Comparison of ENCODE assay signal across 1 cellular context in genomic region chr11:65919151-65920034, GRCh38.
TF ChIP-seq lines count a peak whose summit lies in the region.

DRAP1 (plus strand) TSS chr11:65919426; CDS start chr11:65919502, 76 bp downstream.

TF ChIP-seq in K562, 482 proteins besides CTCF, POLR2A, EP300 and RAD21 (continued from another document and continues in another):
- TF ChIP-seq ZBTB49 (CRISPR knock-in tag; IDR thresholded peaks at IDR 0.05; ENCODE audit: borderline replicate concordance) (no peak), ETV5 (CRISPR knock-in tag; IDR thresholded peaks at IDR 0.05; ENCODE audit: low read depth) (no peak; the same call in 1 of the 2 replicates), ZFP1 (CRISPR knock-in tag; IDR thresholded peaks at IDR 0.05) (no peak), ELF1 (tag; IDR thresholded peaks at IDR 0.05) (0 out of 2 replicates have a peak, but pooled peaks have one; percentile 52), RFX5 (IDR thresholded peaks at IDR 0.05; ENCODE audit: low read depth, low read length) (no peak), PTTG1 (tag; IDR thresholded peaks at IDR 0.05; ENCODE audit: low read depth) (no peak), KLF10 (CRISPR knock-in tag; IDR thresholded peaks at IDR 0.05) (no peak), ZNF780A (CRISPR knock-in tag; IDR thresholded peaks at IDR 0.05) (no peak), SAP30 (IDR thresholded peaks at IDR 0.05; ENCODE audit: borderline replicate concordance, insufficient read depth, low read depth, low read length, poor library complexity, severe bottlenecking) (peak; percentile 59), ZNF408 (CRISPR knock-in tag; IDR thresholded peaks at IDR 0.05; ENCODE audit: low read depth) (no peak), ZBTB7A (IDR thresholded peaks at IDR 0.05; ENCODE audit: borderline replicate concordance, control insufficient read depth, low read depth, low read length) (peak; percentile 72; the same call in 1 of the 2 replicates), ZSCAN32 (CRISPR knock-in tag; IDR thresholded peaks at IDR 0.05) (no peak), ZNF274 (IDR thresholded peaks at IDR 0.05; ENCODE audit: borderline replicate concordance, low read depth, low read length) (no peak), HOMEZ (CRISPR knock-in tag; IDR thresholded peaks at IDR 0.05) (no peak), ZFX (CRISPR knock-in tag; IDR thresholded peaks at IDR 0.05) (peak; percentile 6; the same call in 1 of the 2 replicates), ZFP36 (IDR thresholded peaks at IDR 0.05; ENCODE audit: low read depth, low read length, partially characterized antibody) (peak; percentile 75), MBD2 (IDR thresholded peaks at IDR 0.05; ENCODE audit: borderline replicate concordance, low read depth) (peak; percentile 42), TCF7 (IDR thresholded peaks at IDR 0.05; ENCODE audit: borderline replicate concordance) (peak; percentile 78), ATF3 (IDR thresholded peaks at IDR 0.05) (no peak), ATF3 (CRISPR knock-in tag; conservative IDR thresholded peaks at IDR 0.05) (0 out of 2 replicates have a peak, but pooled peaks have one; percentile 35), ZKSCAN1 (IDR thresholded peaks at IDR 0.05; ENCODE audit: low read depth, low read length) (no peak; the same call in 1 of the 2 replicates), ZNF699 (CRISPR knock-in tag; IDR thresholded peaks at IDR 0.05; ENCODE audit: insufficient replicate concordance) (no peak), ZNF311 (CRISPR knock-in tag; IDR thresholded peaks at IDR 0.05) (no peak), POLR3A (IDR thresholded peaks at IDR 0.05; ENCODE audit: borderline replicate concordance, extremely low read depth, insufficient read depth, insufficient read length) (no peak), PATZ1 (CRISPR knock-in tag; IDR thresholded peaks at IDR 0.05; ENCODE audit: borderline replicate concordance) (no peak), RBM34 (IDR thresholded peaks at IDR 0.05; ENCODE audit: borderline replicate concordance, insufficient read depth, low read length) (no peak), ZFPM2 (CRISPR knock-in tag; IDR thresholded peaks at IDR 0.05) (no peak), TEAD2 (tag; IDR thresholded peaks at IDR 0.05) (no peak), HDAC1 (IDR thresholded peaks at IDR 0.05) (peak; percentile 23 to 50; a peak in 2 of 4 replicates), PKNOX1 (IDR thresholded peaks at IDR 0.05) (0 out of 2 replicates have a peak, but pooled peaks have one; percentile 26), HMG20A (CRISPR knock-in tag; conservative IDR thresholded peaks at IDR 0.05) (no peak), NFYB (IDR thresholded peaks at IDR 0.05; ENCODE audit: extremely low read depth, insufficient read length) (no peak), SMAD3 (CRISPR knock-in tag; conservative IDR thresholded peaks at IDR 0.05) (no peak), ETV1 (tag; conservative IDR thresholded peaks at IDR 0.05; ENCODE audit: low read depth) (no peak), ZFP91 (CRISPR knock-in tag; IDR thresholded peaks at IDR 0.05) (no peak), ZNF184 (CRISPR knock-in tag; IDR thresholded peaks at IDR 0.05) (no peak), IRF9 (tag; IDR thresholded peaks at IDR 0.05) (no peak), HMGXB4 (CRISPR knock-in tag; IDR thresholded peaks at IDR 0.05) (0 out of 2 replicates have a peak, but pooled peaks have one; percentile 26), MTA2 (IDR thresholded peaks at IDR 0.05; ENCODE audit: low read depth) (no peak), NFE2 (IDR thresholded peaks at IDR 0.05; ENCODE audit: low read depth) (peak; percentile 40; the same call in 1 of the 2 replicates), ZNF217 (CRISPR knock-in tag; IDR thresholded peaks at IDR 0.05) (no peak), TFAM (CRISPR knock-in tag; conservative IDR thresholded peaks at IDR 0.05) (no peak), ARID1B (IDR thresholded peaks at IDR 0.05) (no peak; the same call in 1 of the 2 replicates), BRF2 (IDR thresholded peaks at IDR 0.05; ENCODE audit: borderline replicate concordance, insufficient read depth, insufficient read length) (no peak), MNT (conservative IDR thresholded peaks at IDR 0.05) (peak in 1 of 2 experiments; percentile 79), SRSF3 (IDR thresholded peaks at IDR 0.05; ENCODE audit: insufficient read depth, low read length) (no peak), KLF16 (IDR thresholded peaks at IDR 0.05) (no peak), CBX1 (IDR thresholded peaks at IDR 0.05; ENCODE audit: low read depth) (no peak; the same call in none of the 2 replicates), MYNN (IDR thresholded peaks at IDR 0.05) (peak; percentile 74), MYNN (CRISPR knock-in tag; IDR thresholded peaks at IDR 0.05) (no peak), POLR2AphosphoS2 (IDR thresholded peaks at IDR 0.05; ENCODE audit: low read length) (no peak), HLTF (IDR thresholded peaks at IDR 0.05) (no peak; the same call in 1 of the 2 replicates)
